ENCODE assay signal across 30 cellular contexts in the genomic region with DNA sequence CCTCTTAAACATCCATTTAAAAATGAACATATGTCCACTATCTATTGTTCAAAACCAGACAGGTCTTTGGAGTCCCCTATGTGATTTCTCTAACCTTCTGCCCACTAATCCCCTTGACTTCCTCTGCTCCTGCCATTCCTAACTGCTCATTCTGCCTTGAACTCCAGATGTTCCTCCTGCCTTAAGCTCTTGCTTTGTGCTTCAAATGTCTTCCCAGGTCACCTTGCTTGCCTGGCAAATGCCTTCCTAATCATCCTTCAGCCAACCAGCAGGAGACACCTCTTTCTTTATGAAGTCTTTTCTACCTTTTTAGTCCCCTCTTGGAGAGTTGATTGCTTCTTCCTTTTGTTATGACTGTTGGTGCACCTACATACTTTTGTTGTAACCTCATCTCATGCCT.
"Had no signal": no experiment of that assay in that cellular context is flagged by ENCODE, and none has a peak within 500 bp of the region (broad histone marks: within the 10 kb centered on the region; RNA-seq: fewer than 3 reads in every experiment).

No MANE protein-coding gene starts in this region.

- DNase-seq: activated CD4-positive, alpha-beta memory T cell treated with anti-CD3 and anti-CD28 coated beads, Interleukin-2, amount 10 ng/mL, durations not matched to agents 7 days and 5 days; activated CD4-positive, alpha-beta T cell treated with anti-CD3 and anti-CD28 coated beads for 1 hour; activated CD4-positive, alpha-beta T cell treated with anti-CD3 and anti-CD28 coated beads for 4 hours; activated CD4-positive, alpha-beta T cell treated with anti-CD3 and anti-CD28 coated beads, Interleukin-2, amount 10 ng/mL, durations not matched to agents 7 days and 5 days; activated CD4-positive, alpha-beta T cell treated with anti-CD3 and anti-CD28 coated beads, Interleukin-2, amount 50 U/mL, for 4 hours; activated CD8-positive, alpha-beta memory T cell treated with anti-CD3 and anti-CD28 coated beads, Interleukin-2, amount 50 U/mL, for 48 hours; activated gamma-delta T cell; activated naive CD4-positive, alpha-beta T cell; activated naive CD4-positive, alpha-beta T cell treated with anti-CD3 and anti-CD28 coated beads, Interleukin-2, amount 10 ng/mL, durations not matched to agents 7 days and 5 days; activated naive CD8-positive, alpha-beta T cell treated with anti-CD3 and anti-CD28 coated beads, Interleukin-2, amount 10 ng/mL, durations not matched to agents 7 days and 5 days; activated T-cell treated with anti-CD3 and anti-CD28 coated beads for 4 hours; activated T-cell treated with anti-CD3 and anti-CD28 coated beads, Interleukin-2, amount 50 U/mL, for 24 hours; activated T-cell treated with anti-CD3 and anti-CD28 coated beads, Interleukin-2, amount 50 U/mL, for 72 hours; central memory CD4-positive, alpha-beta T cell; cerebellar nuclear complex; colonic mucosa; effector memory CD4-positive, alpha-beta T cell; endodermal cell; foreskin fibroblast; head of caudate nucleus; T-helper 17 cell; T1000 had no signal

- H3K4me3 Mint-ChIP-seq: activated CD4-positive, alpha-beta memory T cell treated with anti-CD3 and anti-CD28 coated beads, Interleukin-2, amount 10 ng/mL, durations not matched to agents 7 days and 5 days; activated CD4-positive, alpha-beta T cell treated with anti-CD3 and anti-CD28 coated beads, Interleukin-2, amount 10 ng/mL, durations not matched to agents 7 days and 5 days; activated naive CD4-positive, alpha-beta T cell treated with anti-CD3 and anti-CD28 coated beads, Interleukin-2, amount 10 ng/mL, durations not matched to agents 7 days and 5 days; activated naive CD8-positive, alpha-beta T cell treated with anti-CD3 and anti-CD28 coated beads, Interleukin-2, amount 10 ng/mL, durations not matched to agents 7 days and 5 days; activated T-cell treated with anti-CD3 and anti-CD28 coated beads, Interleukin-2, amount 50 U/mL, for 24 hours; activated T-cell treated with anti-CD3 and anti-CD28 coated beads, Interleukin-2, amount 50 U/mL, for 72 hours; brain; endodermal cell; T-helper 17 cell; T-helper 2 cell treated with Interferon-gamma antibody and Interleukin-4, amounts not matched to agents 5 μg/mL and 100 μg/mL, for 36 hours had no signal

- H3K27ac Mint-ChIP-seq: activated CD4-positive, alpha-beta memory T cell treated with anti-CD3 and anti-CD28 coated beads, Interleukin-2, amount 10 ng/mL, durations not matched to agents 7 days and 5 days; activated CD4-positive, alpha-beta T cell treated with anti-CD3 and anti-CD28 coated beads, Interleukin-2, amount 10 ng/mL, durations not matched to agents 7 days and 5 days; activated naive CD4-positive, alpha-beta T cell treated with anti-CD3 and anti-CD28 coated beads, Interleukin-2, amount 10 ng/mL, durations not matched to agents 7 days and 5 days; activated naive CD4-positive, alpha-beta T cell treated with anti-CD3 and anti-CD28 coated beads, Interleukin-2, amount 50 U/mL, for 72 hours; activated naive CD8-positive, alpha-beta T cell treated with anti-CD3 and anti-CD28 coated beads, Interleukin-2, amount 10 ng/mL, durations not matched to agents 7 days and 5 days; activated T-cell treated with anti-CD3 and anti-CD28 coated beads, Interleukin-2, amount 50 U/mL, for 24 hours; activated T-cell treated with anti-CD3 and anti-CD28 coated beads, Interleukin-2, amount 50 U/mL, for 72 hours; brain; endodermal cell; T-helper 17 cell; T-helper 2 cell treated with Interferon-gamma antibody and Interleukin-4, amounts not matched to agents 5 μg/mL and 100 μg/mL, for 36 hours had no signal

- H3K4me1 ChIP-seq: ascending aorta, breast epithelium, colonic mucosa had no signal

- FAIRE-seq: frontal cortex had no signal

- H3K4me1 Mint-ChIP-seq: activated CD4-positive, alpha-beta memory T cell treated with anti-CD3 and anti-CD28 coated beads, Interleukin-2, amount 10 ng/mL, durations not matched to agents 7 days and 5 days; activated CD4-positive, alpha-beta T cell treated with anti-CD3 and anti-CD28 coated beads, Interleukin-2, amount 10 ng/mL, durations not matched to agents 7 days and 5 days; activated naive CD4-positive, alpha-beta T cell treated with anti-CD3 and anti-CD28 coated beads, Interleukin-2, amount 10 ng/mL, durations not matched to agents 7 days and 5 days; activated naive CD8-positive, alpha-beta T cell treated with anti-CD3 and anti-CD28 coated beads, Interleukin-2, amount 10 ng/mL, durations not matched to agents 7 days and 5 days; brain; endodermal cell; T-helper 17 cell had no signal

- H3K4me3 ChIP-seq: ascending aorta, breast epithelium, cardiac muscle cell, colonic mucosa had no signal

- H3K36me3 Mint-ChIP-seq: activated naive CD4-positive, alpha-beta T cell treated with anti-CD3 and anti-CD28 coated beads, Interleukin-2, amount 10 ng/mL, durations not matched to agents 7 days and 5 days; activated naive CD8-positive, alpha-beta T cell treated with anti-CD3 and anti-CD28 coated beads, Interleukin-2, amount 10 ng/mL, durations not matched to agents 7 days and 5 days; brain had no signal

- ATAC-seq: activated naive CD4-positive, alpha-beta T cell treated with anti-CD3 and anti-CD28 coated beads, Interleukin-2, amount 50 U/mL, for 72 hours; activated T-cell treated with anti-CD3 and anti-CD28 coated beads, Interleukin-2, amount 50 U/mL, for 72 hours; esophagus mucosa; T-helper 17 cell had no signal

- H3K27me3 ChIP-seq: ascending aorta, breast epithelium, cardiac muscle cell, colonic mucosa had no signal

- H3K36me3 ChIP-seq: ascending aorta, breast epithelium, cardiac muscle cell, colonic mucosa had no signal

- H3K27ac ChIP-seq: ascending aorta, breast epithelium, cardiac muscle cell, colonic mucosa had no signal

- H3K9me3 ChIP-seq: ascending aorta, colonic mucosa had no signal
